In genomic region chr14:88825503-88825902, GRCh38 we compare ENCODE assay signal across 8 cellular contexts. TPM values are rescaled to one million over a fixed set of nuclear protein-coding genes. Genes with fewer than 3 reads are reported as not detected.
A peak's percentile ranks its signal among the peaks of the same experiment; 100 is the strongest.
DNase-seq lines count a peak whose midpoint lies in the region; TF ChIP-seq lines count a peak whose summit lies in the region.

No MANE protein-coding gene starts in this region.

- peak overlapping the region; percentile 98 for H2AFZ ChIP-seq in osteoblast (ENCODE audit: low read length)

- H3K4me1 Mint-ChIP-seq in Calu3 (ENCODE audit: low read depth, unreplicated experiment), result peaks cover 9% of the 10 kb centered on the region

- peak overlapping the region; percentile 97 for H3K27ac Mint-ChIP-seq in Calu3 (ENCODE audit: unreplicated experiment)

- H3K27me3 Mint-ChIP-seq in Calu3 (ENCODE audit: unreplicated experiment), result peaks cover under 1% of the 10 kb centered on the region

- CTCF ChIA-PET in Calu3 (lab: Charles Lee), result interaction anchor here (0.7 kb wide), 1 partner anchor 187 kb away, joined by 3 read pairs; no protein-coding TSS in a partner anchor

- H3K9me3 ChIP-seq in osteoblast (ENCODE audit: low read depth, low read length), result no peaks in the 10 kb centered on the region

- peaks cover 48% of the 10 kb centered on the region for H3K79me2 ChIP-seq in osteoblast (ENCODE audit: insufficient read depth, low read length)

- no peaks in the 10 kb centered on the region for H4K20me1 ChIP-seq in osteoblast (ENCODE audit: insufficient read depth, low read length)

- peak overlapping the region; percentile 99 for H3K4me2 ChIP-seq in osteoblast (ENCODE audit: insufficient read depth, low read length)

- peak overlapping the region; percentile 75 for H3K4me3 Mint-ChIP-seq in Calu3 (ENCODE audit: low read depth, unreplicated experiment)

- TF ChIP-seq CTCF in Calu3 (IDR thresholded peaks at IDR 0.05; ENCODE audit: unreplicated experiment) (no peak), dorsolateral prefrontal cortex (IDR thresholded peaks at IDR 0.05 in 54 of 56, conservative IDR thresholded peaks at IDR 0.05 in 2 of 56; ENCODE audit: low read depth in 1 of 56, partially characterized antibody in 56 of 56) (no peak), osteoblast (IDR thresholded peaks at IDR 0.05; ENCODE audit: extremely low read depth, low read depth, low read length) (no peak)

- no TSS peak for BruUV-seq in Calu3 (replicated peaks; lab: Mats Ljungman, UMichigan)

- intact Hi-C loops in Calu3 (cut with micrococcal nuclease; ENCODE audit: unreplicated experiment), result no loop called here
- intact Hi-C loops in dorsolateral prefrontal cortex (cut with DNase I), result no loop called here

- peak overlapping the region in 55 of 59 donors; percentile 34 to 94 (median 87) for H3K27ac ChIP-seq in dorsolateral prefrontal cortex
- peak overlapping the region; percentile 89 for H3K27ac ChIP-seq in osteoblast (ENCODE audit: low read depth, low read length)

- no peaks in the 10 kb centered on the region for H3K9me3 Mint-ChIP-seq in Calu3 (ENCODE audit: low read depth, unreplicated experiment)

- no peaks in the 10 kb centered on the region for H3K27me3 ChIP-seq in dorsolateral prefrontal cortex
- H3K27me3 ChIP-seq in osteoblast (ENCODE audit: insufficient read depth, low read length), result no peaks in the 10 kb centered on the region

- peaks cover 16% of the 10 kb centered on the region for H3K4me1 ChIP-seq in osteoblast (ENCODE audit: insufficient read depth, low read length)

- H3K36me3 Mint-ChIP-seq in Calu3 (ENCODE audit: insufficient read depth, unreplicated experiment), result peaks cover 16% of the 10 kb centered on the region

- H3K4me3 ChIP-seq in dorsolateral prefrontal cortex (peak overlapping the region in 57 of 59 donors; percentile 65 to 91 (median 79)), osteoblast (ENCODE audit: insufficient read depth, low read length) (peak overlapping the region; percentile 85)

- no peaks in the 10 kb centered on the region for H3K36me3 ChIP-seq in osteoblast (ENCODE audit: insufficient read depth, low read length)

- DNase-seq in Calu3 (no peak), NCI-H69 (lab: John Stamatoyannopoulos, UW) (peak; percentile 34), dorsolateral prefrontal cortex (peak in 1 of 10 donors; percentile 33), osteoblast (ENCODE audit: insufficient read length, low spot score, missing footprints) (no peak), HCEC 1CT (no peak), NCI-H187 treated with DMSO at 0.1 percent for 48 hours (lab: John Stamatoyannopoulos, UW) (no peak), NCI-H2171 (lab: John Stamatoyannopoulos, UW) (no peak)
- no peak for DNase-seq in activated effector memory CD4-positive, alpha-beta T cell treated with anti-CD3 and anti-CD28 coated beads, Interleukin-2, amount 50 U/mL, for 16 hours

RNA-seq across cellular contexts. Expression of gene TTC8, which starts 1.1 kb away (rescaled TPM):
- 16.9 and 17.0 TPM in 2 replicates for total RNA-seq in Calu3 (2022)
- total RNA-seq in dorsolateral prefrontal cortex, result 10 to 100 TPM; 10.7 to 54.1 (median 29.8) TPM
- total RNA-seq in osteoblast, result 30.8 and 36.5 TPM in 2 replicates

RNA-seq across cellular contexts. Expression of gene EML5, which starts 32.8 kb away (rescaled TPM):
- 0.52 and 0.78 TPM in 2 replicates for total RNA-seq in Calu3 (2022)
- 10 to 100 TPM in 115 of 120 experiments, 1 to 10 TPM in 5; 7.7 to 23.3 (median 14.2) TPM for total RNA-seq in dorsolateral prefrontal cortex
- under 0.01 TPM in 2 replicates for total RNA-seq in osteoblast
